16 cellular contexts compared by ENCODE assay signal in genomic region chr5:168286386-168286785, GRCh38. TPM values are rescaled to one million over a fixed set of nuclear protein-coding genes. Genes with fewer than 3 reads are reported as not detected.
DNase-seq lines count a peak whose midpoint lies in the region; ATAC-seq, FAIRE-seq and TF ChIP-seq lines count a peak whose summit lies in the region.
"Had no signal": no experiment of that assay in that cellular context is flagged by ENCODE, and none has a peak within 500 bp of the region (broad histone marks: within the 10 kb centered on the region; RNA-seq: fewer than 3 reads in every experiment).

No MANE protein-coding gene starts in this region.

- TF ChIP-seq CTCF in astrocyte (IDR thresholded peaks at IDR 0.05; ENCODE audit: insufficient read depth, low read depth, low read length): no peak
- no peak for TF ChIP-seq CTCF in sigmoid colon (IDR thresholded peaks at IDR 0.05)

- H3K79me2 ChIP-seq in astrocyte (ENCODE audit: insufficient read depth, low read length): no peaks in the 10 kb centered on the region

- WGBS in sigmoid colon, 2 donors: 47 to 75% methylated on average over 6 of the region's 6 CpGs

- no peak overlapping the region for H3K9ac ChIP-seq in astrocyte (ENCODE audit: low read length)

- H3K27ac ChIP-seq in astrocyte (ENCODE audit: low read depth, low read length): no peak overlapping the region
- H3K27ac ChIP-seq in sigmoid colon: no peak overlapping the region

- no peaks in the 10 kb centered on the region for H3K36me3 ChIP-seq in astrocyte (ENCODE audit: insufficient read depth, low read length)
- no peaks in the 10 kb centered on the region for H3K36me3 ChIP-seq in sigmoid colon

- peaks cover 11% of the 10 kb centered on the region for H3K9me3 Mint-ChIP-seq in astrocyte (ENCODE audit: unreplicated experiment)

- no peak for FAIRE-seq in astrocyte (lab: Jason Lieb, UNC)
- FAIRE-seq: frontal cortex had no signal

- H3K27me3 ChIP-seq in astrocyte (ENCODE audit: insufficient read depth, low read length) (peaks cover 11% of the 10 kb centered on the region), sigmoid colon (peaks cover 0 to 13% (median 11%) of the 10 kb centered on the region in 3 donors)

- no peak overlapping the region for H3K4me2 ChIP-seq in astrocyte (ENCODE audit: low read length)

- no peaks in the 10 kb centered on the region for H3K9me3 ChIP-seq in astrocyte (ENCODE audit: insufficient read depth, low read depth, low read length)
- H3K9me3 ChIP-seq in sigmoid colon: peaks cover 0 to 2% (median 0%) of the 10 kb centered on the region in 4 donors

- no peaks in the 10 kb centered on the region for H3K27me3 Mint-ChIP-seq in astrocyte (ENCODE audit: low read depth, unreplicated experiment)

- peaks cover 35% of the 10 kb centered on the region for H3K4me1 Mint-ChIP-seq in astrocyte (ENCODE audit: low read depth, unreplicated experiment)
- H3K4me1 Mint-ChIP-seq: central memory CD8-positive, alpha-beta T cell had no signal

- H4K20me1 ChIP-seq in astrocyte (ENCODE audit: insufficient read depth, low read length): no peaks in the 10 kb centered on the region

- intact Hi-C loops in sigmoid colon (cut with DNase I): no loop called here

- DNase-seq in NCI-H82 (lab: John Stamatoyannopoulos, UW) (peak; percentile 23), NCI-H82 treated with DMSO at 0.1 percent for 48 hours (lab: John Stamatoyannopoulos, UW; ENCODE audit: unreplicated experiment) (no peak), astrocyte (ENCODE audit: low read depth) (no peak), occipital lobe (lab: John Stamatoyannopoulos, UW) (peak; percentile 38), sigmoid colon (no peak)
- DNase-seq: activated CD4-positive, alpha-beta T cell treated with anti-CD3 and anti-CD28 coated beads for 1 hour; COR-L47; immature natural killer cell; NCI-H524 treated with DMSO at 0.1 percent for 48 hours had no signal

- TF ChIP-seq EP300 in sigmoid colon (IDR thresholded peaks at IDR 0.05): no peak

- H3K4me3 ChIP-seq in astrocyte (ENCODE audit: insufficient read depth, low read depth, low read length) (no peak overlapping the region), sigmoid colon (no peak overlapping the region)

- H2AFZ ChIP-seq in astrocyte (ENCODE audit: low read depth, low read length): no peak overlapping the region

- ATAC-seq in HG02623 (IDR thresholded peaks at IDR 0.05; ENCODE audit: unreplicated experiment): peak; percentile 26
- ATAC-seq in GM21825 (IDR thresholded peaks at IDR 0.05; ENCODE audit: unreplicated experiment): no peak
- no peak for ATAC-seq in GM19397 (IDR thresholded peaks at IDR 0.05; ENCODE audit: unreplicated experiment)

- H3K4me3 Mint-ChIP-seq in astrocyte (ENCODE audit: unreplicated experiment): peak overlapping the region; percentile 7
- H3K4me3 Mint-ChIP-seq: activated naive CD8-positive, alpha-beta T cell; central memory CD8-positive, alpha-beta T cell; immature natural killer cell had no signal

- H3K36me3 Mint-ChIP-seq in astrocyte (ENCODE audit: low read depth, unreplicated experiment): no peaks in the 10 kb centered on the region
- H3K36me3 Mint-ChIP-seq: activated naive CD8-positive, alpha-beta T cell had no signal

- no peak overlapping the region for H3K27ac Mint-ChIP-seq in astrocyte (ENCODE audit: unreplicated experiment)
- H3K27ac Mint-ChIP-seq: activated naive CD8-positive, alpha-beta T cell; immature natural killer cell had no signal

- peaks cover 3% of the 10 kb centered on the region for H3K4me1 ChIP-seq in astrocyte (ENCODE audit: insufficient read depth, low read length)
- peaks cover 0 to 6% (median 3%) of the 10 kb centered on the region in 4 donors for H3K4me1 ChIP-seq in sigmoid colon

- no peak for TF ChIP-seq POLR2A in sigmoid colon (IDR thresholded peaks at IDR 0.05)

RNA-seq across cellular contexts. Expression of gene WWC1, which starts 5.1 kb away (rescaled TPM):
- total RNA-seq in astrocyte: 33.6 and 48.6 TPM in 2 replicates
- 116 TPM for total RNA-seq in occipital lobe
- 1 to 10 TPM in 1 of 4 donors, under 1 TPM in 2, not detected in 1; 0.27 to 1.1 (median 0.28) TPM for total RNA-seq in sigmoid colon
- polyA plus RNA-seq in sigmoid colon: 10 to 100 TPM; 11.4 to 15.4 (median 15.0) TPM
- total RNA-seq: T-helper 2 cell treated with Interferon-gamma antibody and Interleukin-4, amounts not matched to agents 100 ng/mL and 5 ng/mL, for 36 hours had no signal

Comparison
In these comparisons a context has a peak if more than half of its experiments do, and no peak if none do; other contexts are left out.
1. DNase-seq: peak in NCI-H82 (single experiment) and occipital lobe (single experiment); none in NCI-H82 treated with DMSO at 0.1 percent for 48 hours (single experiment), astrocyte (single experiment) and sigmoid colon (single experiment).
2. RNA of gene WWC1, which starts 5.1 kb away (total RNA-seq): 116 TPM in occipital lobe (single experiment) and 33.6 to 48.6 TPM in astrocyte; 0.27 to 1.1 TPM in sigmoid colon; every median in the first group is over 10 times any median in the second.